Comparison of ENCODE assay signal across 24 cellular contexts in genomic region chr10:91313-91712, GRCh38. TPM values are rescaled to one million over a fixed set of nuclear protein-coding genes. Genes with fewer than 3 reads are reported as not detected.
"Had no signal": no experiment of that assay in that cellular context is flagged by ENCODE, and none has a peak within 500 bp of the region (broad histone marks: within the 10 kb centered on the region; RNA-seq: fewer than 3 reads in every experiment).

No MANE protein-coding gene starts in this region.

- H3K36me3 ChIP-seq: brain microvascular endothelial cell, cardiac muscle cell, MG63, Peyer's patch had no signal

- H3K4me1 ChIP-seq: Peyer's patch had no signal

- ATAC-seq: T-helper 17 cell had no signal

- H3K27ac ChIP-seq: brain microvascular endothelial cell, cardiac muscle cell, Peyer's patch had no signal

- DNase-seq: activated B cell treated with CpG ODN at 0.5 μM for 24 hours; activated CD4-positive, alpha-beta memory T cell treated with anti-CD3 and anti-CD28 coated beads for 36 hours; activated CD4-positive, alpha-beta T cell treated with anti-CD3 and anti-CD28 coated beads, Interleukin-2, amount 10 ng/mL, durations not matched to agents 7 days and 5 days; activated gamma-delta T cell; activated naive CD4-positive, alpha-beta T cell treated with anti-CD3 and anti-CD28 coated beads for 36 hours; activated T-cell treated with anti-CD3 and anti-CD28 coated beads, Interleukin-2, amount 50 U/mL, for 24 hours; amygdala; brain microvascular endothelial cell; MG63; MV-4-11; NCI-H1105; NCI-H1436; NCI-H1694 treated with DMSO at 0.1 percent for 48 hours; NCI-H2029 treated with DMSO at 0.1 percent for 48 hours; NCI-H510A treated with DMSO at 0.1 percent for 48 hours; NCI-H69; NK-92 treated with Interleukin-12 subunit alpha and Interleukin-12 subunit beta, amount 100 ng/mL, for 24 hours; OCI-M1; Peyer's patch; SIG-M5; T-helper 17 cell; T-helper 9 cell had no signal

- H3K4me3 ChIP-seq: cardiac muscle cell, MG63, Peyer's patch had no signal

- H3K27me3 ChIP-seq: brain microvascular endothelial cell, cardiac muscle cell, MG63, Peyer's patch had no signal

RNA-seq across cellular contexts. Expression of gene TUBB8, which starts 42.2 kb away (rescaled TPM):
- total RNA-seq: activated B cell treated with CpG ODN at 0.5 μM for 24 hours; activated CD4-positive, alpha-beta memory T cell treated with anti-CD3 and anti-CD28 coated beads for 36 hours; activated naive CD4-positive, alpha-beta T cell treated with anti-CD3 and anti-CD28 coated beads for 36 hours; astrocyte; Peyer's patch; T-helper 17 cell had no signal
- polyA plus RNA-seq: cardiac muscle cell had no signal
